9 cellular contexts compared by ENCODE assay signal in genomic region chr17:68906638-68907037, GRCh38. TPM values are rescaled to one million over a fixed set of nuclear protein-coding genes. Genes with fewer than 3 reads are reported as not detected.
DNase-seq lines count a peak whose midpoint lies in the region; ATAC-seq and TF ChIP-seq lines count a peak whose summit lies in the region.
"Had no signal": no experiment of that assay in that cellular context is flagged by ENCODE, and none has a peak within 500 bp of the region (broad histone marks: within the 10 kb centered on the region; RNA-seq: fewer than 3 reads in every experiment).

No MANE protein-coding gene starts in this region.

- no peak for TF ChIP-seq POLR2A in gastrocnemius medialis (IDR thresholded peaks at IDR 0.05)

- DNase-seq in G401 (ENCODE audit: low spot score) (peak; percentile 13), NCI-H69 (lab: John Stamatoyannopoulos, UW) (peak; percentile 7), dorsolateral prefrontal cortex (peak in 1 of 10 donors; percentile 23), osteoblast (ENCODE audit: insufficient read length, low spot score, missing footprints) (no peak), gastrocnemius medialis (no peak), germinal center (ENCODE audit: low spot score) (no peak), OCI-M2 (lab: John Stamatoyannopoulos, UW; ENCODE audit: unreplicated experiment) (no peak)
- DNase-seq: SW 1271 had no signal

- intact Hi-C loops in dorsolateral prefrontal cortex (cut with DNase I) (loop anchor here in 1 of 2 donors (10.0 kb wide), 1 partner anchor 328 kb away; no protein-coding TSS in a partner anchor), gastrocnemius medialis (cut with DNase I; ENCODE audit: low total_unique reads) (loop anchor here (5.0 kb wide), 1 partner anchor 129 kb away; no protein-coding TSS in a partner anchor)

- H4K20me1 ChIP-seq in osteoblast (ENCODE audit: insufficient read depth, low read length): no peaks in the 10 kb centered on the region

- no peaks in the 10 kb centered on the region for H3K27me3 ChIP-seq in dorsolateral prefrontal cortex
- no peaks in the 10 kb centered on the region for H3K27me3 ChIP-seq in osteoblast (ENCODE audit: insufficient read depth, low read length)
- H3K27me3 ChIP-seq in gastrocnemius medialis: no peaks in the 10 kb centered on the region

- peak in 55 of 56 donors; percentile 20 to 76 (median 55) for TF ChIP-seq CTCF in dorsolateral prefrontal cortex (IDR thresholded peaks at IDR 0.05 in 54 of 56, conservative IDR thresholded peaks at IDR 0.05 in 2 of 56; ENCODE audit: low read depth in 1 of 56, partially characterized antibody in 56 of 56)
- TF ChIP-seq CTCF in osteoblast (IDR thresholded peaks at IDR 0.05; ENCODE audit: extremely low read depth, low read depth, low read length): peak; percentile 49
- peak in 1 of 5 experiments; percentile 9 for TF ChIP-seq CTCF in gastrocnemius medialis (IDR thresholded peaks at IDR 0.05 in 4 of 5, conservative IDR thresholded peaks at IDR 0.05 in 1 of 5)

- H2AFZ ChIP-seq in osteoblast (ENCODE audit: low read length): no peak overlapping the region

- ATAC-seq in gastrocnemius medialis (no peak), HG03280 (IDR thresholded peaks at IDR 0.05; ENCODE audit: unreplicated experiment) (no peak)

- H3K27ac ChIP-seq in dorsolateral prefrontal cortex: peak overlapping the region in 58 of 59 donors; percentile 5 to 98 (median 92)
- H3K27ac ChIP-seq in osteoblast (ENCODE audit: low read depth, low read length): no peak overlapping the region
- H3K27ac ChIP-seq in gastrocnemius medialis: no peak overlapping the region

- H3K4me1 ChIP-seq in osteoblast (ENCODE audit: insufficient read depth, low read length): peaks cover 26% of the 10 kb centered on the region
- H3K4me1 ChIP-seq in gastrocnemius medialis: peaks cover 5 to 10% of the 10 kb centered on the region in 2 donors

- no peaks in the 10 kb centered on the region for H3K79me2 ChIP-seq in osteoblast (ENCODE audit: insufficient read depth, low read length)

- H3K4me3 ChIP-seq in dorsolateral prefrontal cortex (peak overlapping the region in 1 of 59 donors; percentile 19), osteoblast (ENCODE audit: insufficient read depth, low read length) (no peak overlapping the region), gastrocnemius medialis (no peak overlapping the region)

- H3K9me3 ChIP-seq in osteoblast (ENCODE audit: low read depth, low read length): no peaks in the 10 kb centered on the region
- H3K9me3 ChIP-seq in gastrocnemius medialis: no peaks in the 10 kb centered on the region

- H3K4me2 ChIP-seq in osteoblast (ENCODE audit: insufficient read depth, low read length): no peak overlapping the region

- H3K36me3 ChIP-seq in osteoblast (ENCODE audit: insufficient read depth, low read length) (no peaks in the 10 kb centered on the region), gastrocnemius medialis (no peaks in the 10 kb centered on the region)

- in situ Hi-C loops in G401 (cut with HindIII; ENCODE audit: low sequenced_read_pairs) (no loop called here), gastrocnemius medialis (cut with MboI; ENCODE audit: low sequenced_read_pairs in 4 of 4) (loop anchor here in 1 of 4 donors (10.0 kb wide), 1 partner anchor 122 kb away; no protein-coding TSS in a partner anchor)

RNA-seq across cellular contexts. Expression of gene ABCA8, which starts 48.6 kb away (rescaled TPM):
- total RNA-seq in G401 (2014; rRNA removed; shearing (Covaris generic)): not detected in 2 replicates
- total RNA-seq in dorsolateral prefrontal cortex (100 to 1,000 TPM in 39 of 120 experiments, 10 to 100 TPM in 81; 12.2 to 285 (median 71.5) TPM), osteoblast (29.2 and 36.2 TPM in 2 replicates), gastrocnemius medialis (10 to 100 TPM in 3 of 4 donors, 1 to 10 TPM in 1; 8.4 to 24.9 (median 21.7) TPM)

Comparison
In these comparisons a context has a peak if more than half of its experiments do, and no peak if none do; other contexts are left out.
1. DNase-seq: peak in G401 (single experiment) and NCI-H69 (single experiment); none in osteoblast (single experiment), gastrocnemius medialis (0 of 2), germinal center (single experiment) and OCI-M2 (single experiment).
2. H3K27ac ChIP-seq: peak in dorsolateral prefrontal cortex (58 of 59); none in osteoblast (single experiment) and gastrocnemius medialis (0 of 4).